ENCODE assay signal across 19 cellular contexts in the genomic region with DNA sequence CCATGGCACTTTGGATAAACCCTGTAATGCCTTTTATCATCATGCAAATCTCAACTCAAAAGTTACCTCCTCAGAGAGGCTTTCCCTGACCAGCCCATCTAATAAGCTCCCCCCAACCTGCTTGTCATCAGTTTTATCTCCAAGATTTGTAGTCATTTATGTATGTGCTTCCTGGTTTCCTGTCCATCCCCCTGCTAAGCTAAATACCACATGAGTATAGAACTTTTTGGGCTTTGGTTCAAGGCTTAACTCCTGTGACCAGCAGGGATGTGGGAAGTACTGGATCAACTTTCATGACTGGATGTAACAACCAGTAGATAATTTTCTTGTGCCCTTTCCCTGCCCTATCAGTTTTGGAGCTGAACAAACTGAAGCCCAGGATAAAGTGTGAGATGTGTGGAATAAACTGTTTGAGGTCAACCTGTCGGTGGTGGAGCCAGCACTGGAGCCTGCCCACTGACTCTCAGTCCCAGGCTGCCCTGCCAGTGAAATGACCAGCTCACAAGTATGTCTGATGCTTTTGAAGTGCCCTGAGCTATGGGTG.
DNase-seq lines count a peak whose midpoint lies in the region; ATAC-seq, FAIRE-seq and TF ChIP-seq lines count a peak whose summit lies in the region.
"Had no signal": no experiment of that assay in that cellular context is flagged by ENCODE, and none has a peak within 500 bp of the region (broad histone marks: within the 10 kb centered on the region; RNA-seq: fewer than 3 reads in every experiment).

No MANE protein-coding gene starts in this region.

- peaks cover 20% of the 10 kb centered on the region for H3K4me1 Mint-ChIP-seq in nephron
- H3K4me1 Mint-ChIP-seq in glutamatergic neuron (ENCODE audit: low read depth, unreplicated experiment): no peaks in the 10 kb centered on the region
- H3K4me1 Mint-ChIP-seq: B cell, IgD-negative memory B cell had no signal

- H3K79me2 ChIP-seq in K562 (ENCODE audit: control insufficient read depth, insufficient read depth, low read length): no peaks in the 10 kb centered on the region

- H3K36me3 ChIP-seq in K562 (ENCODE audit: control insufficient read depth, insufficient read depth, low read length): no peaks in the 10 kb centered on the region

- H4K20me1 ChIP-seq in K562 (replicated peaks; ENCODE audit: control insufficient read depth, insufficient read depth, low read length): no peaks in the 10 kb centered on the region

- CTCF ChIA-PET in K562 (lab: Yijun Ruan, JAX; ENCODE audit: low intra/inter-chr PET ratio): no interaction called here

- H3K36me3 Mint-ChIP-seq in nephron (ENCODE audit: low read depth) (no peaks in the 10 kb centered on the region), glutamatergic neuron (ENCODE audit: unreplicated experiment) (no peaks in the 10 kb centered on the region)
- H3K36me3 Mint-ChIP-seq: IgD-negative memory B cell had no signal

- in situ Hi-C loops in K562 (cut with MboI): no loop called here

- H3K9me1 ChIP-seq in K562 (ENCODE audit: control insufficient read depth, insufficient read depth, low read length): no peaks in the 10 kb centered on the region

- no peak for TF ChIP-seq POLR2A in K562 (conservative IDR thresholded peaks at IDR 0.05)

- no peak for TF ChIP-seq CTCF in K562 (IDR thresholded peaks at IDR 0.05 in 2 of 3, conservative IDR thresholded peaks at IDR 0.05 in 1 of 3; ENCODE audit: insufficient read depth in 2 of 3, low read depth in 1 of 3, low read length in 3 of 3)
- no peak for TF ChIP-seq CTCF in nephron (IDR thresholded peaks at IDR 0.05; ENCODE audit: unreplicated experiment in 3 of 3)
- TF ChIP-seq CTCF in glutamatergic neuron (IDR thresholded peaks at IDR 0.05; ENCODE audit: partially characterized antibody, unreplicated experiment): no peak

- TF ChIP-seq RAD21 in K562 (CRISPR knock-in tag; conservative IDR thresholded peaks at IDR 0.05 in 1 of 2, IDR thresholded peaks at IDR 0.05 in 1 of 2): no peak

- H3K4me3 Mint-ChIP-seq in nephron (peak overlapping the region in 2 of 3 experiments; percentile 1), glutamatergic neuron (ENCODE audit: unreplicated experiment) (no peak overlapping the region)
- H3K4me3 Mint-ChIP-seq: B cell; CD4-positive, alpha-beta T cell; IgD-negative memory B cell had no signal

- no peak overlapping the region for H3K4me2 ChIP-seq in K562 (ENCODE audit: insufficient read depth, low read length)

- no peaks in the 10 kb centered on the region for H3K9me3 ChIP-seq in K562 (replicated peaks; ENCODE audit: control insufficient read depth, insufficient read depth, low read depth, low read length)

- H3K4me3 ChIP-seq in K562: no peak overlapping the region
- H3K4me3 ChIP-seq: GM12878 had no signal

- no peak overlapping the region for H3K27ac ChIP-seq in K562 (ENCODE audit: extremely low read depth, low read depth, low read length)
- H3K27ac ChIP-seq: HL-60 had no signal

- H3K9me3 Mint-ChIP-seq in nephron (peaks cover 6% of the 10 kb centered on the region), glutamatergic neuron (ENCODE audit: unreplicated experiment) (no peaks in the 10 kb centered on the region)
- H3K9me3 Mint-ChIP-seq: CD4-positive, alpha-beta T cell; IgD-negative memory B cell had no signal

- no peak for TF ChIP-seq EP300 in K562 (IDR thresholded peaks at IDR 0.05; ENCODE audit: low read length)

- no peak for DNase-seq in HTR-8/SVneo (ENCODE audit: insufficient read length, low spot score)
- DNase-seq in K562 (ENCODE audit: extremely low read depth in 1 of 4, low spot score in 3 of 4): no peak
- peak; percentile 32 for DNase-seq in islet precursor cell
- no peak for DNase-seq in glutamatergic neuron
- DNase-seq: C1 segment of cervical spinal cord; Calu3; CD4-positive, alpha-beta T cell; DMS 273 treated with DMSO at 0.1 percent for 48 hours; HCEC 1CT had no signal

- FAIRE-seq in HTR-8/SVneo (lab: Jason Lieb, UNC) (peak; percentile 33), K562 (lab: Jason Lieb, UNC) (no peak)
- FAIRE-seq: A204.1, GM12878, GM18507 had no signal

- no peaks in the 10 kb centered on the region for H3K27me3 Mint-ChIP-seq in nephron (ENCODE audit: low read depth)
- peaks cover 2% of the 10 kb centered on the region for H3K27me3 Mint-ChIP-seq in glutamatergic neuron (ENCODE audit: unreplicated experiment)
- H3K27me3 Mint-ChIP-seq: CD4-positive, alpha-beta T cell had no signal

- intact Hi-C loops in K562 (cut with micrococcal nuclease): loop anchor here (10.0 kb wide), 1 partner anchor 133 kb away; no protein-coding TSS in a partner anchor

- ATAC-seq in K562 (no peak), GM18870 (IDR thresholded peaks at IDR 0.05; ENCODE audit: unreplicated experiment) (no peak), GM19455 (IDR thresholded peaks at IDR 0.05; ENCODE audit: unreplicated experiment) (no peak), HG02759 (IDR thresholded peaks at IDR 0.05; ENCODE audit: unreplicated experiment) (no peak)
- ATAC-seq: GM12878 had no signal

- H3K4me1 ChIP-seq in K562 (replicated peaks in 1 of 2; ENCODE audit: control insufficient read depth in 2 of 2, insufficient read depth in 2 of 2, low read length in 2 of 2): peaks cover 3 to 6% of the 10 kb centered on the region in 2 experiments; a peak in 2 of 5 replicates

- no TSS peak for BruUV-seq in K562 (replicated peaks; lab: Mats Ljungman, UMichigan)

- no peak overlapping the region for H2AFZ ChIP-seq in K562 (ENCODE audit: low read depth, low read length)

- POLR2A ChIA-PET in K562 (lab: Yijun Ruan, JAX): interaction anchor here (1.3 kb wide), 1 partner anchor 20 kb away, joined by 3 read pairs; no protein-coding TSS in a partner anchor

- WGBS in K562 (ENCODE audit: insufficient coverage, low coverage, missing lambda C conversion rate): 0% methylated on average over 1 of the region's 1 CpG

- no peaks in the 10 kb centered on the region; a peak in 1 of 5 replicates for H3K27me3 ChIP-seq in K562 (ENCODE audit: control insufficient read depth in 2 of 2, insufficient read depth in 2 of 2, low read length in 2 of 2)

- H3K27ac Mint-ChIP-seq in nephron: peak overlapping the region; percentile 64 to 84 (median 76)
- no peak overlapping the region for H3K27ac Mint-ChIP-seq in glutamatergic neuron (ENCODE audit: unreplicated experiment)
- H3K27ac Mint-ChIP-seq: B cell; CD4-positive, alpha-beta T cell; IgD-negative memory B cell had no signal

- H3K9ac ChIP-seq in K562 (ENCODE audit: insufficient read depth in 1 of 2, low read depth in 2 of 2, low read length in 2 of 2): no peak overlapping the region

TF ChIP-seq in K562, 482 proteins besides CTCF, POLR2A, EP300 and RAD21:
- TF ChIP-seq NCOA4 (IDR thresholded peaks at IDR 0.05; ENCODE audit: partially characterized antibody) (no peak), MEIS2 (IDR thresholded peaks at IDR 0.05; ENCODE audit: partially characterized antibody) (peak; percentile 38), MAFG (tag; conservative IDR thresholded peaks at IDR 0.05) (no peak), EGR1 (conservative IDR thresholded peaks at IDR 0.05) (no peak), EZH2 (IDR thresholded peaks at IDR 0.05; ENCODE audit: borderline replicate concordance, low read depth, low read length) (no peak)
- TF ChIP-seq, protein P1, sequence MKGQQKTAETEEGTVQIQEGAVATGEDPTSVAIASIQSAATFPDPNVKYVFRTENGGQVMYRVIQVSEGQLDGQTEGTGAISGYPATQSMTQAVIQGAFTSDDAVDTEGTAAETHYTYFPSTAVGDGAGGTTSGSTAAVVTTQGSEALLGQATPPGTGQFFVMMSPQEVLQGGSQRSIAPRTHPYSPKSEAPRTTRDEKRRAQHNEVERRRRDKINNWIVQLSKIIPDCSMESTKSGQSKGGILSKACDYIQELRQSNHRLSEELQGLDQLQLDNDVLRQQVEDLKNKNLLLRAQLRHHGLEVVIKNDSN (CRISPR knock-in tag; IDR thresholded peaks at IDR 0.05): no peak
- TF ChIP-seq, protein P2, sequence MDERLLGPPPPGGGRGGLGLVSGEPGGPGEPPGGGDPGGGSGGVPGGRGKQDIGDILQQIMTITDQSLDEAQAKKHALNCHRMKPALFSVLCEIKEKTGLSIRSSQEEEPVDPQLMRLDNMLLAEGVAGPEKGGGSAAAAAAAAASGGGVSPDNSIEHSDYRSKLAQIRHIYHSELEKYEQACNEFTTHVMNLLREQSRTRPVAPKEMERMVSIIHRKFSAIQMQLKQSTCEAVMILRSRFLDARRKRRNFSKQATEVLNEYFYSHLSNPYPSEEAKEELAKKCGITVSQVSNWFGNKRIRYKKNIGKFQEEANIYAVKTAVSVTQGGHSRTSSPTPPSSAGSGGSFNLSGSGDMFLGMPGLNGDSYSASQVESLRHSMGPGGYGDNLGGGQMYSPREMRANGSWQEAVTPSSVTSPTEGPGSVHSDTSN (CRISPR knock-in tag; IDR thresholded peaks at IDR 0.05; ENCODE audit: low read depth): no peak
- TF ChIP-seq, protein P2 (tag; conservative IDR thresholded peaks at IDR 0.05; ENCODE audit: low read depth): peak; percentile 49
- TF ChIP-seq, protein P3, sequence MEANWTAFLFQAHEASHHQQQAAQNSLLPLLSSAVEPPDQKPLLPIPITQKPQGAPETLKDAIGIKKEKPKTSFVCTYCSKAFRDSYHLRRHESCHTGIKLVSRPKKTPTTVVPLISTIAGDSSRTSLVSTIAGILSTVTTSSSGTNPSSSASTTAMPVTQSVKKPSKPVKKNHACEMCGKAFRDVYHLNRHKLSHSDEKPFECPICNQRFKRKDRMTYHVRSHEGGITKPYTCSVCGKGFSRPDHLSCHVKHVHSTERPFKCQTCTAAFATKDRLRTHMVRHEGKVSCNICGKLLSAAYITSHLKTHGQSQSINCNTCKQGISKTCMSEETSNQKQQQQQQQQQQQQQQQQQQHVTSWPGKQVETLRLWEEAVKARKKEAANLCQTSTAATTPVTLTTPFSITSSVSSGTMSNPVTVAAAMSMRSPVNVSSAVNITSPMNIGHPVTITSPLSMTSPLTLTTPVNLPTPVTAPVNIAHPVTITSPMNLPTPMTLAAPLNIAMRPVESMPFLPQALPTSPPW (CRISPR knock-in tag; IDR thresholded peaks at IDR 0.05): peak; percentile 34; the same call in 1 of the 2 replicates
